ENCODE assay signal across 1 cellular context in genomic region chr19:47093841-47094240, GRCh38.
TF ChIP-seq lines count a peak whose summit lies in the region.

No MANE protein-coding gene starts in this region.

TF ChIP-seq in GM23338, 12 proteins besides CTCF, POLR2A, EP300 and RAD21 (continued from another document):
- TF ChIP-seq ZNF462 (CRISPR knock-in tag; IDR thresholded peaks at IDR 0.05) (no peak), REST (IDR thresholded peaks at IDR 0.05; ENCODE audit: unreplicated experiment) (no peak), ZNF114 (CRISPR knock-in tag; IDR thresholded peaks at IDR 0.05) (no peak)
